2 cellular contexts compared by ENCODE assay signal in genomic region chr14:105325716-105326567, GRCh38.
TF ChIP-seq lines count a peak whose summit lies in the region.

No MANE protein-coding gene starts in this region.

TF ChIP-seq in SK-N-SH, 30 proteins besides CTCF, POLR2A, EP300 and RAD21 (continued from another document):
- TF ChIP-seq USF2 (IDR thresholded peaks at IDR 0.05; ENCODE audit: borderline replicate concordance, low read depth, low read length) (no peak), SMC3 (IDR thresholded peaks at IDR 0.05; ENCODE audit: low read depth, low read length) (no peak), ZBTB33 (IDR thresholded peaks at IDR 0.05; ENCODE audit: borderline replicate concordance, low read depth) (no peak), IRF3 (IDR thresholded peaks at IDR 0.05; ENCODE audit: low read depth, low read length) (no peak), NFIC (IDR thresholded peaks at IDR 0.05; ENCODE audit: borderline replicate concordance) (no peak), TEAD4 (IDR thresholded peaks at IDR 0.05; ENCODE audit: borderline replicate concordance, insufficient read depth) (no peak), TCF12 (IDR thresholded peaks at IDR 0.05) (no peak), RXRA (IDR thresholded peaks at IDR 0.05; ENCODE audit: borderline replicate concordance, low read depth) (no peak), RFX5 (IDR thresholded peaks at IDR 0.05; ENCODE audit: low read length) (no peak)

TF ChIP-seq in SK-N-SH treated with all-trans-retinoic acid at 6 μM for 48 hours, 23 proteins besides CTCF, POLR2A, EP300 and RAD21 (continued from another document):
- TF ChIP-seq POU6F1 (CRISPR knock-in tag; IDR thresholded peaks at IDR 0.05; ENCODE audit: borderline replicate concordance, low read depth) (no peak), ZNF565 (CRISPR knock-in tag; conservative IDR thresholded peaks at IDR 0.05; ENCODE audit: low read depth) (no peak), TCF4 (CRISPR knock-in tag; IDR thresholded peaks at IDR 0.05; ENCODE audit: borderline replicate concordance) (no peak), CREB5 (CRISPR knock-in tag; IDR thresholded peaks at IDR 0.05; ENCODE audit: low read depth) (no peak), ARNTL (CRISPR knock-in tag; IDR thresholded peaks at IDR 0.05; ENCODE audit: borderline replicate concordance, low read depth) (no peak), CSDC2 (CRISPR knock-in tag; IDR thresholded peaks at IDR 0.05) (no peak), PATZ1 (CRISPR knock-in tag; IDR thresholded peaks at IDR 0.05; ENCODE audit: borderline replicate concordance) (no peak), CSRNP3 (CRISPR knock-in tag; IDR thresholded peaks at IDR 0.05) (no peak), ESRRG (CRISPR knock-in tag; IDR thresholded peaks at IDR 0.05) (no peak), GLIS3 (CRISPR knock-in tag; IDR thresholded peaks at IDR 0.05) (no peak), BACH2 (CRISPR knock-in tag; IDR thresholded peaks at IDR 0.05; ENCODE audit: borderline replicate concordance) (no peak), PPARA (CRISPR knock-in tag; IDR thresholded peaks at IDR 0.05; ENCODE audit: borderline replicate concordance) (no peak), RARB (CRISPR knock-in tag; IDR thresholded peaks at IDR 0.05) (no peak), TSHZ2 (CRISPR knock-in tag; IDR thresholded peaks at IDR 0.05) (no peak)
TF ChIP-seq in SK-N-SH treated with all-trans-retinoic acid at 6 μM for 48 hours: peak in this region for 0.
